18 cellular contexts compared by ENCODE assay signal in the genomic region with DNA sequence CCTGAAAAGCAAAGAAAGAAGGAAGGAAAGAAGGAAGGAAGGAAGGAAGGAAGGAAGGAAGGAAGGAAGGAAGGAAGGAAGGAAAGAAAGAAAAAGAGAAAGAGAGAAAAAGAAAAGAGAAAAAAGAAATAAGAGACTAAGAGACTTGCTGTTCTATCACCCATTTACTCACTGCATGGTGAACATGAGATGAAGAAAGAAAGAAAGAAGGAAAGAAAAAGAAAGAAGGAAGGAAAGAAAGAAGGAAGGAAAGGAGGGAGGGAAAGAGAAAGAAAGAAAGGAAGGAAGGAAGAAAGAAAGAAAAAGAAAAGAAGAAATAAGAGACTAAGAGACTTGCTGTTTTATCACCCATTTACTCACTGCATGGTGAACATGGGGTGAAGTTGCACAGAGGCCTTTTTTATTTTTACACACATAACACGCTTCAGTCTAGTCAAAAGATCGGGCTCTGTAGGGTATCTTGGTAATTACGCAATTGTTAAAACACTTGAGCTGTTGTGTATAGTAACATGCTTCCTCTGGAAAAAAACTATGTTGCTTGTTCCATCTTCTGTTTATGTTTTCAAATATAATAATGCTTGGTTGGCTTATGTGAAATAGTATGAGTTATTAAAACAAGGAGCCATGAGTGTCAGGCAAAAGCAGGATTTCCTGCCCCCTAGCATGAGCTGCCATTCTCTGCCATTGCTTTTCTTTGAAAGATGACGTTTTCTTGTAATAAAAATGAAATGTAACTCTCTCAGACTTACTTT.
DNase-seq lines count a peak whose midpoint lies in the region; ATAC-seq and TF ChIP-seq lines count a peak whose summit lies in the region.
"Had no signal": no experiment of that assay in that cellular context is flagged by ENCODE, and none has a peak within 500 bp of the region (broad histone marks: within the 10 kb centered on the region; RNA-seq: fewer than 3 reads in every experiment).

No MANE protein-coding gene starts in this region.

- H3K36me3 ChIP-seq in parathyroid adenoma (ENCODE audit: control insufficient read depth, insufficient read depth, low read length): no peaks in the 10 kb centered on the region
- no peaks in the 10 kb centered on the region for H3K36me3 ChIP-seq in vagina

- POLR2A ChIA-PET in HEK293T (lab: Yijun Ruan, JAX): interaction anchor here (0.7 to 1.3 kb wide), 4 partner anchors 36 to 117 kb away, joined by 3 read pairs; no protein-coding TSS in a partner anchor

- H3K9me3 ChIP-seq in parathyroid adenoma (ENCODE audit: control insufficient read depth, low read length) (no peaks in the 10 kb centered on the region), vagina (no peaks in the 10 kb centered on the region)
- H3K9me3 ChIP-seq: psoas muscle had no signal

- no peaks in the 10 kb centered on the region for H3K79me2 ChIP-seq in parathyroid adenoma

- peak overlapping the region; percentile 48 for H2AFZ ChIP-seq in parathyroid adenoma

- no peak overlapping the region for H3K27ac ChIP-seq in parathyroid adenoma
- H3K27ac ChIP-seq in vagina: no peak overlapping the region
- H3K27ac ChIP-seq: psoas muscle, RWPE1 had no signal

- H3K27ac Mint-ChIP-seq in activated naive CD4-positive, alpha-beta T cell treated with anti-CD3 and anti-CD28 coated beads, Interleukin-2, amount 50 U/mL, for 72 hours: no peak overlapping the region
- H3K27ac Mint-ChIP-seq: activated naive CD4-positive, alpha-beta T cell treated with anti-CD3 and anti-CD28 coated beads, Interleukin-2, amount 50 U/mL, for 24 hours had no signal

- TF ChIP-seq CTCF in fibroblast of villous mesenchyme (IDR thresholded peaks at IDR 0.05; ENCODE audit: insufficient read depth, low read depth, low read length): no peak
- no peak for TF ChIP-seq CTCF in parathyroid adenoma (IDR thresholded peaks at IDR 0.05)
- no peak for TF ChIP-seq CTCF in GM10266 (IDR thresholded peaks at IDR 0.05; ENCODE audit: control insufficient read depth, insufficient read depth, low read depth, missing control alignments)
- TF ChIP-seq CTCF in vagina (IDR thresholded peaks at IDR 0.05): no peak

- CTCF ChIA-PET in HEK293T (lab: Yijun Ruan, JAX): interaction anchor here (0.6 to 1.2 kb wide), 4 partner anchors 16 to 794 kb away, joined by 3 read pairs; no protein-coding TSS in a partner anchor

- H3K4me2 ChIP-seq in parathyroid adenoma (ENCODE audit: low read length): no peak overlapping the region

- no peak for TF ChIP-seq POLR2A in vagina (IDR thresholded peaks at IDR 0.05)

- H3K4me3 ChIP-seq in fibroblast of villous mesenchyme (ENCODE audit: low read depth, low read length) (no peak overlapping the region), parathyroid adenoma (ENCODE audit: low read depth, low read length) (no peak overlapping the region), vagina (no peak overlapping the region)
- H3K4me3 ChIP-seq: psoas muscle had no signal

- DNase-seq in HEK293T (ENCODE audit: extremely low spot score) (no peak), RPMI7951 (ENCODE audit: low read depth) (peak; percentile 22), fibroblast of villous mesenchyme (ENCODE audit: low read depth) (peak; percentile 87), GM10266 (ENCODE audit: extremely low spot score) (no peak), vagina (ENCODE audit: extremely low spot score in 2 of 2) (no peak)
- no peak for DNase-seq in stimulated activated CD4-positive, alpha-beta T cell treated with anti-CD3 and anti-CD28 coated beads, Interleukin-4, amount 100 ng/mL, for 4 hours
- no peak for DNase-seq in activated naive CD4-positive, alpha-beta T cell treated with anti-CD3 and anti-CD28 coated beads, Interleukin-2, amount 50 U/mL, for 72 hours (ENCODE audit: low spot score in 2 of 2)
- DNase-seq: activated CD4-positive, CD25-positive, alpha-beta regulatory T cell treated with anti-CD3 and anti-CD28 coated beads, Interleukin-2, amount 50 U/mL, for 72 hours; activated CD8-positive, alpha-beta memory T cell treated with anti-CD3 and anti-CD28 coated beads, Interleukin-2, amount 50 U/mL, for 48 hours; Calu3; GF-D8; NCI-H1694 treated with DMSO at 0.1 percent for 48 hours; psoas muscle; stimulated activated CD4-positive, alpha-beta T cell treated with anti-CD3 and anti-CD28 coated beads, Interleukin-2, amount 100 ng/mL, for 24 hours; T-helper 2 cell had no signal

- H3K9me3 Mint-ChIP-seq in activated naive CD4-positive, alpha-beta T cell treated with anti-CD3 and anti-CD28 coated beads, Interleukin-2, amount 50 U/mL, for 72 hours: peaks cover 20 to 25% of the 10 kb centered on the region in 2 donors
- H3K9me3 Mint-ChIP-seq: activated naive CD4-positive, alpha-beta T cell treated with anti-CD3 and anti-CD28 coated beads, Interleukin-2, amount 50 U/mL, for 24 hours had no signal

- H3K27me3 ChIP-seq in parathyroid adenoma (ENCODE audit: control insufficient read depth, insufficient read depth, low read length) (no peaks in the 10 kb centered on the region), vagina (no peaks in the 10 kb centered on the region)

- H3K36me3 Mint-ChIP-seq in activated naive CD4-positive, alpha-beta T cell treated with anti-CD3 and anti-CD28 coated beads, Interleukin-2, amount 50 U/mL, for 72 hours: no peaks in the 10 kb centered on the region
- H3K36me3 Mint-ChIP-seq: activated naive CD4-positive, alpha-beta T cell treated with anti-CD3 and anti-CD28 coated beads, Interleukin-2, amount 50 U/mL, for 24 hours had no signal

- intact Hi-C loops in vagina (cut with DNase I): no loop called here

- no peak for ATAC-seq in activated naive CD4-positive, alpha-beta T cell treated with anti-CD3 and anti-CD28 coated beads, Interleukin-2, amount 50 U/mL, for 72 hours
- ATAC-seq: psoas muscle had no signal

- peaks cover 12% of the 10 kb centered on the region for H3K4me1 ChIP-seq in parathyroid adenoma
- peaks cover 11% of the 10 kb centered on the region for H3K4me1 ChIP-seq in vagina

- H3K9ac ChIP-seq in parathyroid adenoma: no peak overlapping the region

TF ChIP-seq in HEK293T, 16 proteins besides CTCF, POLR2A, EP300 and RAD21:
- peak; percentile 80 for TF ChIP-seq L3MBTL2 (conservative IDR thresholded peaks at IDR 0.05)
- TF ChIP-seq ZNF384 (IDR thresholded peaks at IDR 0.05): no peak

Comparison
In these comparisons a context has a peak if more than half of its experiments do, and no peak if none do; other contexts are left out.
1. DNase-seq: peak in RPMI7951 (single experiment) and fibroblast of villous mesenchyme (single experiment); none in HEK293T (single experiment), stimulated activated CD4-positive, alpha-beta T cell treated with anti-CD3 and anti-CD28 coated beads, Interleukin-4, amount 100 ng/mL, for 4 hours (0 of 2), GM10266 (single experiment), activated naive CD4-positive, alpha-beta T cell treated with anti-CD3 and anti-CD28 coated beads, Interleukin-2, amount 50 U/mL, for 72 hours (0 of 2) and vagina (0 of 2).